In genomic region chr1:155177192-155177917, GRCh38 we compare ENCODE assay signal across 1 cellular context.
TF ChIP-seq lines count a peak whose summit lies in the region.

No MANE protein-coding gene starts in this region.

TF ChIP-seq in IMR-90, 13 proteins besides CTCF, POLR2A, EP300 and RAD21:
- no peak for TF ChIP-seq BHLHE40 (IDR thresholded peaks at IDR 0.05; ENCODE audit: low read depth, low read length)
- TF ChIP-seq MAFK (IDR thresholded peaks at IDR 0.05; ENCODE audit: low read depth, low read length), result no peak
- no peak for TF ChIP-seq FOS (IDR thresholded peaks at IDR 0.05; ENCODE audit: low read depth, low read length)
- no peak for TF ChIP-seq RFX5 (IDR thresholded peaks at IDR 0.05; ENCODE audit: low read depth, low read length)
- TF ChIP-seq, protein P1, sequence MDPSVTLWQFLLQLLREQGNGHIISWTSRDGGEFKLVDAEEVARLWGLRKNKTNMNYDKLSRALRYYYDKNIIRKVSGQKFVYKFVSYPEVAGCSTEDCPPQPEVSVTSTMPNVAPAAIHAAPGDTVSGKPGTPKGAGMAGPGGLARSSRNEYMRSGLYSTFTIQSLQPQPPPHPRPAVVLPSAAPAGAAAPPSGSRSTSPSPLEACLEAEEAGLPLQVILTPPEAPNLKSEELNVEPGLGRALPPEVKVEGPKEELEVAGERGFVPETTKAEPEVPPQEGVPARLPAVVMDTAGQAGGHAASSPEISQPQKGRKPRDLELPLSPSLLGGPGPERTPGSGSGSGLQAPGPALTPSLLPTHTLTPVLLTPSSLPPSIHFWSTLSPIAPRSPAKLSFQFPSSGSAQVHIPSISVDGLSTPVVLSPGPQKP (IDR thresholded peaks at IDR 0.05; ENCODE audit: borderline replicate concordance, low read depth, low read length), result no peak
- TF ChIP-seq RCOR1 (IDR thresholded peaks at IDR 0.05; ENCODE audit: insufficient replicate concordance, low read length), result no peak
- no peak for TF ChIP-seq NFE2L2 (IDR thresholded peaks at IDR 0.05; ENCODE audit: low read depth, low read length)
- no peak for TF ChIP-seq CEBPB (IDR thresholded peaks at IDR 0.05; ENCODE audit: low read depth, low read length)
